ENCODE assay signal across 27 cellular contexts in the genomic region with DNA sequence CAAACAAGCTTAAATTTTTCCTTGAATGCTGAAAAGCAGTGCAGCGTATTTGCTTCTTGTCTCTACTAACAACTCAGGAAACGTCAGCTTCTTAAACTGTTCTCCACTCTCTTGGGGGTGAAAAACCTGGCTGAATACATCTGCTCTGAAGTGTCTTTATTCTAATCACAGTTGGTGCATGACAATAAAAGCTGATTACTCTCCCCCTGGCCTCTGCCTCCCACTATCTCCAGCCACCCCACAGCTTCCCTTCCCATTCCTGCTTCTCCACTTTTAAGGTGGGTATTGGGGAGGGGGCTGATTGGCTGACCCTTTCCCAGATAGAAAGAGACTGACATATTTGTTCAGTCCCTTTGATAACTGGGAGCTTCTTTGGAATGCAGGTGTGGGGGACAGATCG.
"Had no signal": no experiment of that assay in that cellular context is flagged by ENCODE, and none has a peak within 500 bp of the region (broad histone marks: within the 10 kb centered on the region; RNA-seq: fewer than 3 reads in every experiment).

No MANE protein-coding gene starts in this region.

- H3K27ac ChIP-seq: epithelial cell of prostate, esophagus squamous epithelium, neural progenitor cell, right atrium auricular region, thyroid gland, upper lobe of left lung had no signal

- H3K9me3 ChIP-seq: esophagus squamous epithelium, right atrium auricular region, thyroid gland, upper lobe of left lung had no signal

- H3K27ac Mint-ChIP-seq: activated B cell treated with CpG ODN at 0.5 μM for 24 hours; activated CD8-positive, alpha-beta memory T cell treated with anti-CD3 and anti-CD28 coated beads, Interleukin-2, amount 10 ng/mL, durations not matched to agents 7 days and 5 days; activated CD8-positive, alpha-beta T cell treated with anti-CD3 and anti-CD28 coated beads, Interleukin-2, amount 10 ng/mL, durations not matched to agents 7 days and 5 days; activated naive CD8-positive, alpha-beta T cell; naive thymus-derived CD8-positive, alpha-beta T cell; neural progenitor cell; stimulated activated memory B cell treated with anti-CD40 and anti-IgM and Interleukin-4, amounts not matched to agents 10 μg/mL and 1 μg/mL and 100 μg/mL, for 72 hours; stimulated activated naive CD8-positive, alpha-beta T cell treated with anti-CD3 and anti-CD28 coated beads, Interleukin-15, amount 100 ng/mL, for 72 hours had no signal

- H3K36me3 ChIP-seq: esophagus squamous epithelium, neural progenitor cell, right atrium auricular region, thyroid gland, upper lobe of left lung had no signal

- H3K36me3 Mint-ChIP-seq: activated CD8-positive, alpha-beta memory T cell treated with anti-CD3 and anti-CD28 coated beads, Interleukin-2, amount 10 ng/mL, durations not matched to agents 7 days and 5 days; activated naive CD8-positive, alpha-beta T cell; naive thymus-derived CD8-positive, alpha-beta T cell; stimulated activated memory B cell treated with anti-CD40 and anti-IgM and Interleukin-4, amounts not matched to agents 10 μg/mL and 1 μg/mL and 100 μg/mL, for 72 hours had no signal

- H3K9me3 Mint-ChIP-seq: activated B cell treated with CpG ODN at 0.5 μM for 24 hours; stimulated activated memory B cell treated with anti-CD40 and anti-IgM and Interleukin-4, amounts not matched to agents 10 μg/mL and 1 μg/mL and 100 μg/mL, for 72 hours had no signal

- ATAC-seq: activated CD8-positive, alpha-beta memory T cell treated with anti-CD3 and anti-CD28 coated beads, Interleukin-2, amount 10 ng/mL, durations not matched to agents 7 days and 5 days; activated CD8-positive, alpha-beta T cell treated with anti-CD3 and anti-CD28 coated beads, Interleukin-2, amount 10 ng/mL, durations not matched to agents 7 days and 5 days; left colon; naive thymus-derived CD8-positive, alpha-beta T cell; stimulated activated memory B cell treated with anti-CD40 and anti-IgM and Interleukin-4, amounts not matched to agents 10 μg/mL and 1 μg/mL and 100 μg/mL, for 72 hours; stimulated activated naive CD8-positive, alpha-beta T cell treated with anti-CD3 and anti-CD28 coated beads, Interleukin-15, amount 100 ng/mL, for 72 hours had no signal

- H3K4me1 Mint-ChIP-seq: activated B cell treated with CpG ODN at 0.5 μM for 24 hours; activated CD8-positive, alpha-beta memory T cell treated with anti-CD3 and anti-CD28 coated beads, Interleukin-2, amount 10 ng/mL, durations not matched to agents 7 days and 5 days; naive thymus-derived CD8-positive, alpha-beta T cell; stimulated activated memory B cell treated with anti-CD40 and anti-IgM and Interleukin-4, amounts not matched to agents 10 μg/mL and 1 μg/mL and 100 μg/mL, for 72 hours; stimulated activated naive CD8-positive, alpha-beta T cell treated with anti-CD3 and anti-CD28 coated beads, Interleukin-15, amount 100 ng/mL, for 72 hours had no signal

- H3K9ac ChIP-seq: neural progenitor cell had no signal

- H3K4me3 ChIP-seq: esophagus squamous epithelium, neural progenitor cell, right atrium auricular region, smooth muscle cell, thyroid gland, upper lobe of left lung had no signal

- H2AFZ ChIP-seq: neural progenitor cell had no signal

- H3K27me3 Mint-ChIP-seq: activated B cell treated with CpG ODN at 0.5 μM for 24 hours; activated CD8-positive, alpha-beta memory T cell treated with anti-CD3 and anti-CD28 coated beads, Interleukin-2, amount 10 ng/mL, durations not matched to agents 7 days and 5 days; activated naive CD8-positive, alpha-beta T cell; stimulated activated memory B cell treated with anti-CD40 and anti-IgM and Interleukin-4, amounts not matched to agents 10 μg/mL and 1 μg/mL and 100 μg/mL, for 72 hours; stimulated activated naive CD8-positive, alpha-beta T cell treated with anti-CD3 and anti-CD28 coated beads, Interleukin-15, amount 100 ng/mL, for 72 hours had no signal

- DNase-seq: activated B cell treated with CpG ODN at 0.5 μM for 24 hours; activated CD8-positive, alpha-beta memory T cell treated with anti-CD3 and anti-CD28 coated beads, Interleukin-2, amount 10 ng/mL, durations not matched to agents 7 days and 5 days; activated CD8-positive, alpha-beta T cell treated with anti-CD3 and anti-CD28 coated beads, Interleukin-2, amount 10 ng/mL, durations not matched to agents 7 days and 5 days; activated naive CD4-positive, alpha-beta T cell treated with Interleukin-2 at 50 U/mL for 16 hours; activated T-cell treated with anti-CD3 and anti-CD28 coated beads, Interleukin-2, amount 50 U/mL, for 48 hours; anterior cingulate cortex; dermis blood vessel endothelial cell; effector CD4-positive, alpha-beta T cell; esophagus squamous epithelium; foreskin melanocyte; islet precursor cell; left colon; mammary epithelial cell; naive thymus-derived CD8-positive, alpha-beta T cell; stimulated activated CD4-positive, alpha-beta T cell treated with anti-CD3 and anti-CD28 coated beads, Interleukin-1b, Interleukin-23, amount 100 ng/mL, for 48 hours; stimulated activated CD4-positive, alpha-beta T cell treated with anti-CD3 and anti-CD28 coated beads, Interleukin-4, amount 100 ng/mL, for 4 hours; stimulated activated CD8-positive, alpha-beta memory T cell treated with anti-CD3 and anti-CD28 coated beads, Interleukin-4, amount 100 ng/mL, for 48 hours; stimulated activated naive CD8-positive, alpha-beta T cell treated with anti-CD3 and anti-CD28 coated beads, Interleukin-15, amount 100 ng/mL, for 72 hours; T-helper 2 cell; thyroid gland; upper lobe of left lung had no signal

- H3K4me1 ChIP-seq: esophagus squamous epithelium, right atrium auricular region, thyroid gland, upper lobe of left lung had no signal

- H3K4me3 Mint-ChIP-seq: activated B cell treated with CpG ODN at 0.5 μM for 24 hours; activated CD8-positive, alpha-beta memory T cell treated with anti-CD3 and anti-CD28 coated beads, Interleukin-2, amount 10 ng/mL, durations not matched to agents 7 days and 5 days; activated CD8-positive, alpha-beta T cell treated with anti-CD3 and anti-CD28 coated beads, Interleukin-2, amount 10 ng/mL, durations not matched to agents 7 days and 5 days; activated naive CD8-positive, alpha-beta T cell; naive thymus-derived CD8-positive, alpha-beta T cell; neural progenitor cell; stimulated activated memory B cell treated with anti-CD40 and anti-IgM and Interleukin-4, amounts not matched to agents 10 μg/mL and 1 μg/mL and 100 μg/mL, for 72 hours; stimulated activated naive CD8-positive, alpha-beta T cell treated with anti-CD3 and anti-CD28 coated beads, Interleukin-15, amount 100 ng/mL, for 72 hours had no signal

- H3K27me3 ChIP-seq: neural progenitor cell, right atrium auricular region, thyroid gland, upper lobe of left lung had no signal

- H3K4me2 ChIP-seq: neural progenitor cell, smooth muscle cell had no signal
